Comparison of ENCODE assay signal across 1 cellular context in the genomic region with DNA sequence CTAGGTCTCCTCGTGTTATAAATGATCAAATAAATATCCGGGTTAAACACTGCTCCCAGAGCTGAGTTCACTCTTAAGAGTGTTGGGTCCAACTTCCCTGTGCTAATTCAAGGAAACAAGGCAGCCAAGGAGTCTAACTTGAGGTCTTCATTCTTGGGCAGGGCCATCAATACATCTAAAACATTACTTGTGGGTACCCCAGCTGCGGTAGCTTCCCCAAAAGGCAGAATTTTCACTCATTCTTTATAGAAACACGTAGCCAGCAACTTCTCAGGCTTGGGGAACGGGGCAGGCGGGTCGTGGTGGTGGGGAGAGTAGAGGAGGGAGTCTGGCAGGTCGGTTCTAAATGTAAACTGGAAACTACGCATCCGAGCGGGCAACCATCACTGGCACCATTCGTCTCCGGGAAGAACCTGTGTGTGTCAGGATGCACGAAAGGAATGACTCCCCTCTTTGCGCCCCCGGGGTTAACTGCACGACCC.
TF ChIP-seq lines count a peak whose summit lies in the region.

No MANE protein-coding gene starts in this region.

TF ChIP-seq in HepG2, 621 proteins besides CTCF, POLR2A, EP300 and RAD21 (continued from another document and continues in another):
- no peak for TF ChIP-seq PHF5A (CRISPR knock-in tag; IDR thresholded peaks at IDR 0.05; ENCODE audit: low read depth, unreplicated experiment)
- no peak for TF ChIP-seq BORCS8-MEF2B (CRISPR knock-in tag; IDR thresholded peaks at IDR 0.05)
- TF ChIP-seq ZNF841 (CRISPR knock-in tag; IDR thresholded peaks at IDR 0.05; ENCODE audit: borderline replicate concordance), result no peak
- no peak for TF ChIP-seq ISX (CRISPR knock-in tag; conservative IDR thresholded peaks at IDR 0.05)
- no peak for TF ChIP-seq MBD4 (IDR thresholded peaks at IDR 0.05; ENCODE audit: borderline replicate concordance, low read length)
- TF ChIP-seq RAD51 (IDR thresholded peaks at IDR 0.05; ENCODE audit: borderline replicate concordance), result no peak
- TF ChIP-seq TFAP4 (IDR thresholded peaks at IDR 0.05; ENCODE audit: borderline replicate concordance, low read depth), result no peak
- TF ChIP-seq KDM4B (CRISPR knock-in tag; IDR thresholded peaks at IDR 0.05), result no peak
- 0 out of 2 replicates have a peak, but pooled peaks have one; percentile 41 for TF ChIP-seq XBP1 (CRISPR knock-in tag; IDR thresholded peaks at IDR 0.05)
- 0 out of 2 replicates have a peak, but pooled peaks have one; percentile 22 for TF ChIP-seq ZBTB8A (CRISPR knock-in tag; IDR thresholded peaks at IDR 0.05; ENCODE audit: borderline replicate concordance, low read depth)
- TF ChIP-seq ZNF577 (CRISPR knock-in tag; IDR thresholded peaks at IDR 0.05; ENCODE audit: borderline replicate concordance, low read depth), result no peak
- TF ChIP-seq PLRG1 (conservative IDR thresholded peaks at IDR 0.05), result no peak
- TF ChIP-seq SMYD3 (CRISPR knock-in tag; IDR thresholded peaks at IDR 0.05), result no peak
- 0 out of 2 replicates have a peak, but pooled peaks have one; percentile 4 for TF ChIP-seq KIAA2018 (CRISPR knock-in tag; IDR thresholded peaks at IDR 0.05; ENCODE audit: borderline replicate concordance)
- no peak for TF ChIP-seq ZNF501 (CRISPR knock-in tag; IDR thresholded peaks at IDR 0.05)
- 0 out of 2 replicates have a peak, but pooled peaks have one; percentile 35 for TF ChIP-seq ELF4 (CRISPR knock-in tag; IDR thresholded peaks at IDR 0.05; ENCODE audit: borderline replicate concordance)
- TF ChIP-seq TFDP2 (CRISPR knock-in tag; IDR thresholded peaks at IDR 0.05), result no peak
- TF ChIP-seq ATRX (CRISPR knock-in tag; IDR thresholded peaks at IDR 0.05; ENCODE audit: borderline replicate concordance), result no peak
- TF ChIP-seq NRL (CRISPR knock-in tag; IDR thresholded peaks at IDR 0.05; ENCODE audit: borderline replicate concordance), result no peak
- TF ChIP-seq ZNF576 (CRISPR knock-in tag; IDR thresholded peaks at IDR 0.05), result no peak
- no peak for TF ChIP-seq SNAPC4 (CRISPR knock-in tag; IDR thresholded peaks at IDR 0.05)
- no peak for TF ChIP-seq ZFP91 (CRISPR knock-in tag; IDR thresholded peaks at IDR 0.05; ENCODE audit: borderline replicate concordance)
- no peak for TF ChIP-seq TOE1 (CRISPR knock-in tag; IDR thresholded peaks at IDR 0.05)
- TF ChIP-seq, protein P1, sequence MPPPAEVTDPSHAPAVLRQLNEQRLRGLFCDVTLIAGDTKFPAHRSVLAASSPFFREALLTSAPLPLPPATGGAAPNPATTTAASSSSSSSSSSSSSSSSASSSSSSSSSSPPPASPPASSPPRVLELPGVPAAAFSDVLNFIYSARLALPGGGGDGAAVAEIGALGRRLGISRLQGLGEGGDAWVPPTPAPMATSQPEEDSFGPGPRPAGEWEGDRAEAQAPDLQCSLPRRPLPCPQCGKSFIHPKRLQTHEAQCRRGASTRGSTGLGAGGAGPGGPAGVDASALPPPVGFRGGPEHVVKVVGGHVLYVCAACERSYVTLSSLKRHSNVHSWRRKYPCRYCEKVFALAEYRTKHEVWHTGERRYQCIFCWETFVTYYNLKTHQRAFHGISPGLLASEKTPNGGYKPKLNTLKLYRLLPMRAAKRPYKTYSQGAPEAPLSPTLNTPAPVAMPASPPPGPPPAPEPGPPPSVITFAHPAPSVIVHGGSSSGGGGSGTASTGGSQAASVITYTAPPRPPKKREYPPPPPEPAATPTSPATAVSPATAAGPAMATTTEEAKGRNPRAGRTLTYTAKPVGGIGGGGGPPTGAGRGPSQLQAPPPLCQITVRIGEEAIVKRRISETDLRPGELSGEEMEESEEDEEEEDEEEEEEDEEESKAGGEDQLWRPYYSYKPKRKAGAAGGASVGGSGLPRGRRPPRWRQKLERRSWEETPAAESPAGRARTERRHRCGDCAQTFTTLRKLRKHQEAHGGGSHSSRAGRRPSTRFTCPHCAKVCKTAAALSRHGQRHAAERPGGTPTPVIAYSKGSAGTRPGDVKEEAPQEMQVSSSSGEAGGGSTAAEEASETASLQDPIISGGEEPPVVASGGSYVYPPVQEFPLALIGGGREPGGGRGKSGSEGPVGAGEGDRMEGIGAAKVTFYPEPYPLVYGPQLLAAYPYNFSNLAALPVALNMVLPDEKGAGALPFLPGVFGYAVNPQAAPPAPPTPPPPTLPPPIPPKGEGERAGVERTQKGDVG (CRISPR knock-in tag; IDR thresholded peaks at IDR 0.05; ENCODE audit: borderline replicate concordance), result no peak
- TF ChIP-seq GPBP1L1 (CRISPR knock-in tag; IDR thresholded peaks at IDR 0.05), result no peak
- no peak for TF ChIP-seq ZNF740 (CRISPR knock-in tag; IDR thresholded peaks at IDR 0.05)
- no peak for TF ChIP-seq ZNF747 (CRISPR knock-in tag; IDR thresholded peaks at IDR 0.05; ENCODE audit: borderline replicate concordance)
- no peak for TF ChIP-seq TCF7 (IDR thresholded peaks at IDR 0.05; ENCODE audit: low read depth)
- TF ChIP-seq POLR2G (IDR thresholded peaks at IDR 0.05; ENCODE audit: low read depth, low read length), result no peak
